Comparison of ENCODE assay signal across 17 cellular contexts in genomic region chr3:152295834-152296233, GRCh38. TPM values are rescaled to one million over a fixed set of nuclear protein-coding genes. Genes with fewer than 3 reads are reported as not detected.
DNase-seq lines count a peak whose midpoint lies in the region; ATAC-seq and FAIRE-seq lines count a peak whose summit lies in the region.
"Had no signal": no experiment of that assay in that cellular context is flagged by ENCODE, and none has a peak within 500 bp of the region (broad histone marks: within the 10 kb centered on the region; RNA-seq: fewer than 3 reads in every experiment).

No MANE protein-coding gene starts in this region.

- 7 to 40% (median 20%) methylated on average over 2 of the region's 2 CpGs for WGBS in small intestine, 3 donors

- ATAC-seq in activated CD4-positive, alpha-beta T cell treated with anti-CD3 and anti-CD28 coated beads for 36 hours, result no peak
- ATAC-seq in T-cell (replicated peaks in 1 of 4), result no peak
- no peak for ATAC-seq in effector memory CD8-positive, alpha-beta T cell (replicated peaks)
- ATAC-seq in HG02840 (IDR thresholded peaks at IDR 0.05; ENCODE audit: low FRiP score, unreplicated experiment), result no peak
- ATAC-seq: heart right ventricle, left cardiac atrium had no signal

- no peak for DNase-seq in activated CD4-positive, alpha-beta T cell treated with anti-CD3 and anti-CD28 coated beads for 36 hours
- DNase-seq in activated CD4-positive, alpha-beta T cell treated with anti-CD3 and anti-CD28 coated beads for 48 hours, result no peak
- DNase-seq in T-cell (no peak), small intestine (peak; percentile 89), NCI-H1105 treated with DMSO at 0.1 percent for 48 hours (lab: John Stamatoyannopoulos, UW) (no peak)
- DNase-seq in effector memory CD8-positive, alpha-beta T cell, result no peak
- DNase-seq in stimulated activated CD4-positive, alpha-beta T cell treated with anti-CD3 and anti-CD28 coated beads, Interleukin-15, amount 100 ng/mL, for 24 hours, result no peak
- DNase-seq: activated CD8-positive, alpha-beta memory T cell treated with anti-CD3 and anti-CD28 coated beads, Interleukin-2, amount 50 U/mL, for 48 hours; brain microvascular endothelial cell; heart right ventricle; left cardiac atrium; NCI-H1436 treated with DMSO at 0.1 percent for 48 hours; NCI-H524 treated with DMSO at 0.1 percent for 48 hours had no signal

- H3K4me3 ChIP-seq in small intestine (ENCODE audit: low read depth in 1 of 2, low read length in 2 of 2), result no peak overlapping the region
- H3K4me3 ChIP-seq: heart right ventricle, neural progenitor cell, tibial nerve had no signal

- peak overlapping the region; percentile 66 for H3K27ac Mint-ChIP-seq in activated CD4-positive, alpha-beta T cell treated with anti-CD3 and anti-CD28 coated beads for 36 hours
- peak overlapping the region; percentile 66 to 83 for H3K27ac Mint-ChIP-seq in T-cell
- peak overlapping the region; percentile 54 to 79 for H3K27ac Mint-ChIP-seq in effector memory CD8-positive, alpha-beta T cell
- H3K27ac Mint-ChIP-seq: neural progenitor cell had no signal

- no peaks in the 10 kb centered on the region for H3K9me3 Mint-ChIP-seq in activated CD4-positive, alpha-beta T cell treated with anti-CD3 and anti-CD28 coated beads for 36 hours (ENCODE audit: low read depth)
- no peaks in the 10 kb centered on the region for H3K9me3 Mint-ChIP-seq in T-cell
- H3K9me3 Mint-ChIP-seq in effector memory CD8-positive, alpha-beta T cell, result no peaks in the 10 kb centered on the region
- H3K9me3 Mint-ChIP-seq: neural progenitor cell had no signal

- H3K4me1 Mint-ChIP-seq in activated CD4-positive, alpha-beta T cell treated with anti-CD3 and anti-CD28 coated beads for 36 hours, result peaks cover 75% of the 10 kb centered on the region
- peaks cover 81 to 91% (median 89%) of the 10 kb centered on the region in 3 donors for H3K4me1 Mint-ChIP-seq in T-cell
- peaks cover 61 to 73% of the 10 kb centered on the region in 2 donors for H3K4me1 Mint-ChIP-seq in effector memory CD8-positive, alpha-beta T cell (ENCODE audit: low read depth in 2 of 2)

- no peaks in the 10 kb centered on the region for H3K27me3 ChIP-seq in small intestine (ENCODE audit: control insufficient read depth in 2 of 2, insufficient read depth in 2 of 2, low read length in 2 of 2)
- H3K27me3 ChIP-seq: brain microvascular endothelial cell, heart right ventricle, neural progenitor cell, tibial nerve had no signal

- POLR2A ChIA-PET in activated CD4-positive, alpha-beta T cell treated with anti-CD3 and anti-CD28 coated beads for 36 hours (lab: Charles Lee), result interaction anchor here (0.5 to 0.7 kb wide), 2 partner anchors 256 to 295 kb away, joined by 3 to 4 read pairs; no protein-coding TSS in a partner anchor
- POLR2A ChIA-PET in T-cell (lab: Charles Lee), result interaction anchor here (0.5 to 1.2 kb wide), 5 partner anchors 11 to 217 kb away, joined by 3 to 6 read pairs (median 3); no protein-coding TSS in a partner anchor

- H3K27me3 Mint-ChIP-seq in activated CD4-positive, alpha-beta T cell treated with anti-CD3 and anti-CD28 coated beads for 36 hours, result no peaks in the 10 kb centered on the region
- H3K27me3 Mint-ChIP-seq in T-cell, result no peaks in the 10 kb centered on the region
- H3K27me3 Mint-ChIP-seq in effector memory CD8-positive, alpha-beta T cell, result no peaks in the 10 kb centered on the region

- no peak overlapping the region for H3K4me3 Mint-ChIP-seq in activated CD4-positive, alpha-beta T cell treated with anti-CD3 and anti-CD28 coated beads for 36 hours
- peak overlapping the region; percentile 32 to 60 (median 59) for H3K4me3 Mint-ChIP-seq in T-cell
- peak overlapping the region; percentile 66 to 76 for H3K4me3 Mint-ChIP-seq in effector memory CD8-positive, alpha-beta T cell
- H3K4me3 Mint-ChIP-seq: neural progenitor cell had no signal

- no peaks in the 10 kb centered on the region for H3K36me3 ChIP-seq in small intestine (ENCODE audit: control insufficient read depth in 2 of 2, insufficient read depth in 2 of 2, low read length in 2 of 2)
- H3K36me3 ChIP-seq: neural progenitor cell had no signal

- H3K27ac ChIP-seq in small intestine (ENCODE audit: low read depth in 1 of 2, low read length in 1 of 2), result peak overlapping the region; percentile 45 to 73
- H3K27ac ChIP-seq: brain microvascular endothelial cell, neural progenitor cell had no signal

- H3K9me3 ChIP-seq in small intestine (ENCODE audit: control insufficient read depth, low read depth), result no peaks in the 10 kb centered on the region
- H3K9me3 ChIP-seq: heart right ventricle, tibial nerve had no signal

- FAIRE-seq in small intestine (lab: Jason Lieb, UNC), result no peak
- FAIRE-seq: A204.1 had no signal

- peaks cover 25% of the 10 kb centered on the region for H3K36me3 Mint-ChIP-seq in activated CD4-positive, alpha-beta T cell treated with anti-CD3 and anti-CD28 coated beads for 36 hours (ENCODE audit: low read depth)
- H3K36me3 Mint-ChIP-seq in T-cell, result peaks cover 46% of the 10 kb centered on the region
- H3K36me3 Mint-ChIP-seq in effector memory CD8-positive, alpha-beta T cell (ENCODE audit: insufficient read depth), result peaks cover 74% of the 10 kb centered on the region

- CTCF ChIA-PET in activated CD4-positive, alpha-beta T cell treated with anti-CD3 and anti-CD28 coated beads for 36 hours (lab: Charles Lee), result interaction anchor here (1.3 kb wide), 1 partner anchor 21 kb away, joined by 4 read pairs; no protein-coding TSS in a partner anchor
- CTCF ChIA-PET in T-cell (lab: Charles Lee), result no interaction called here

- intact Hi-C loops in activated CD4-positive, alpha-beta T cell treated with anti-CD3 and anti-CD28 coated beads for 36 hours (cut with DNase I, micrococcal nuclease), result no loop called here

- peaks cover 8 to 29% of the 10 kb centered on the region in 2 donors for H3K4me1 ChIP-seq in small intestine (ENCODE audit: control insufficient read depth in 2 of 2, insufficient read depth in 1 of 2, low read depth in 1 of 2, low read length in 1 of 2)

RNA-seq across cellular contexts. Expression of gene MBNL1, which starts 27.1 kb away (rescaled TPM):
- total RNA-seq in activated CD4-positive, alpha-beta T cell treated with anti-CD3 and anti-CD28 coated beads for 36 hours, result 100 to 1,000 TPM; 317 to 481 TPM
- total RNA-seq in T-cell, result 100 to 1,000 TPM; 408 to 705 (median 423) TPM
- 10 to 100 TPM; 39.6 to 41.2 (median 40.0) TPM for polyA plus RNA-seq in small intestine
